In genomic region chr3:111978833-111979688, GRCh38 we compare ENCODE assay signal across 8 cellular contexts.
DNase-seq lines count a peak whose midpoint lies in the region; ATAC-seq and TF ChIP-seq lines count a peak whose summit lies in the region.

ABHD10 (plus strand) TSS chr3:111979026; CDS start chr3:111979062, 36 bp downstream.

- TF ChIP-seq CTCF in LNCaP clone FGC (IDR thresholded peaks at IDR 0.05; ENCODE audit: control insufficient read depth, extremely low read depth, insufficient read depth) (no peak), nephron progenitor cell (IDR thresholded peaks at IDR 0.05) (no peak)

- DNase-seq in EH (ENCODE audit: low read depth) (peak; percentile 99), GOT3 (lab: John Stamatoyannopoulos, UW) (peak; percentile 72), LNCaP clone FGC (ENCODE audit: low read depth) (peak; percentile 97), SHP77 (lab: John Stamatoyannopoulos, UW) (peak; percentile 98), fibroblast of the conjunctiva (ENCODE audit: low read depth) (peak; percentile 97), nephron progenitor cell (peak; percentile 95)
- DNase-seq in activated effector memory CD4-positive, alpha-beta T cell treated with Interleukin-2 at 50 U/mL for 16 hours, result peak; percentile 93
- DNase-seq in stimulated activated naive CD8-positive, alpha-beta T cell treated with anti-CD3 and anti-CD28 coated beads, Interleukin-15, amount 100 ng/mL, for 72 hours, result peak; percentile 93 to 96

- H3K27ac Mint-ChIP-seq in nephron progenitor cell, result peak within 1 kb of the TSS; percentile 49
- H3K27ac Mint-ChIP-seq in stimulated activated naive CD8-positive, alpha-beta T cell treated with anti-CD3 and anti-CD28 coated beads, Interleukin-15, amount 100 ng/mL, for 72 hours, result peak within 1 kb of the TSS; percentile 91 to 96

- no peaks in the 10 kb centered on the region for H3K9me3 Mint-ChIP-seq in nephron progenitor cell
- no peaks in the 10 kb centered on the region for H3K9me3 Mint-ChIP-seq in stimulated activated naive CD8-positive, alpha-beta T cell treated with anti-CD3 and anti-CD28 coated beads, Interleukin-15, amount 100 ng/mL, for 72 hours

- H3K4me3 Mint-ChIP-seq in nephron progenitor cell, result peak within 1 kb of the TSS; percentile 88
- H3K4me3 Mint-ChIP-seq in stimulated activated naive CD8-positive, alpha-beta T cell treated with anti-CD3 and anti-CD28 coated beads, Interleukin-15, amount 100 ng/mL, for 72 hours, result peak within 1 kb of the TSS; percentile 85 to 92

- H3K27me3 Mint-ChIP-seq in nephron progenitor cell (ENCODE audit: low read depth, poor library complexity), result no peaks in the 10 kb centered on the region
- H3K27me3 Mint-ChIP-seq in stimulated activated naive CD8-positive, alpha-beta T cell treated with anti-CD3 and anti-CD28 coated beads, Interleukin-15, amount 100 ng/mL, for 72 hours, result no peaks in the 10 kb centered on the region

- peak; percentile 98 for ATAC-seq in stimulated activated naive CD8-positive, alpha-beta T cell treated with anti-CD3 and anti-CD28 coated beads, Interleukin-15, amount 100 ng/mL, for 72 hours

- peaks cover 16% of the 10 kb centered on the region for H3K36me3 Mint-ChIP-seq in nephron progenitor cell (ENCODE audit: low read depth)

- H3K4me1 Mint-ChIP-seq in nephron progenitor cell, result peaks cover 42% of the 10 kb centered on the region
- peaks cover 36% of the 10 kb centered on the region for H3K4me1 Mint-ChIP-seq in stimulated activated naive CD8-positive, alpha-beta T cell treated with anti-CD3 and anti-CD28 coated beads, Interleukin-15, amount 100 ng/mL, for 72 hours

- H3K4me3 ChIP-seq in LNCaP clone FGC (ENCODE audit: low read depth, low read length), result peak within 1 kb of the TSS; percentile 84

Comparison
In these comparisons a context has a peak if more than half of its experiments do, and no peak if none do; other contexts are left out.
1. Peak in every context shown above with its lines: DNase-seq, ATAC-seq and H3K4me3 ChIP-seq.